In the genomic region with DNA sequence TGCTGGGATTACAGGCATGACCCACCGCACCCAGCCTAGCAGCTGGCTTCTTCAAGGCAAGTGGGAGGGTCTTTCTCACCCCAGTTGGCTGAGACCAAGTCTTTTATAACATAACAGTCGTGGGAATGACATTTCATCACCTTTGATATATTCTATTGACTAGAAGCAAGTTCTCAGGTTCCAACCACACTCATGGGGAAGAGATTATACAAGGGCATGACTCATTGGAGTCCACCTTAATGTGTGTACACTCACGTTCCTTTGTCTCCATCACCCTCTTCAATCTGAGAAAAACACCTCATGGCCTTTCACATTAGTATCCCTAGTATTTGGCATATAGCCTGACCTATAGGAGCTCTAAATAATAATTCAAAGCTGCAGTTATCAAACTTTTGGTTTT, we compare ENCODE assay signal across 1 cellular context.
TF ChIP-seq lines count a peak whose summit lies in the region.

No MANE protein-coding gene starts in this region.

TF ChIP-seq in WTC11, 78 proteins besides CTCF, POLR2A, EP300 and RAD21 (continued from another document):
- TF ChIP-seq, protein P1, sequence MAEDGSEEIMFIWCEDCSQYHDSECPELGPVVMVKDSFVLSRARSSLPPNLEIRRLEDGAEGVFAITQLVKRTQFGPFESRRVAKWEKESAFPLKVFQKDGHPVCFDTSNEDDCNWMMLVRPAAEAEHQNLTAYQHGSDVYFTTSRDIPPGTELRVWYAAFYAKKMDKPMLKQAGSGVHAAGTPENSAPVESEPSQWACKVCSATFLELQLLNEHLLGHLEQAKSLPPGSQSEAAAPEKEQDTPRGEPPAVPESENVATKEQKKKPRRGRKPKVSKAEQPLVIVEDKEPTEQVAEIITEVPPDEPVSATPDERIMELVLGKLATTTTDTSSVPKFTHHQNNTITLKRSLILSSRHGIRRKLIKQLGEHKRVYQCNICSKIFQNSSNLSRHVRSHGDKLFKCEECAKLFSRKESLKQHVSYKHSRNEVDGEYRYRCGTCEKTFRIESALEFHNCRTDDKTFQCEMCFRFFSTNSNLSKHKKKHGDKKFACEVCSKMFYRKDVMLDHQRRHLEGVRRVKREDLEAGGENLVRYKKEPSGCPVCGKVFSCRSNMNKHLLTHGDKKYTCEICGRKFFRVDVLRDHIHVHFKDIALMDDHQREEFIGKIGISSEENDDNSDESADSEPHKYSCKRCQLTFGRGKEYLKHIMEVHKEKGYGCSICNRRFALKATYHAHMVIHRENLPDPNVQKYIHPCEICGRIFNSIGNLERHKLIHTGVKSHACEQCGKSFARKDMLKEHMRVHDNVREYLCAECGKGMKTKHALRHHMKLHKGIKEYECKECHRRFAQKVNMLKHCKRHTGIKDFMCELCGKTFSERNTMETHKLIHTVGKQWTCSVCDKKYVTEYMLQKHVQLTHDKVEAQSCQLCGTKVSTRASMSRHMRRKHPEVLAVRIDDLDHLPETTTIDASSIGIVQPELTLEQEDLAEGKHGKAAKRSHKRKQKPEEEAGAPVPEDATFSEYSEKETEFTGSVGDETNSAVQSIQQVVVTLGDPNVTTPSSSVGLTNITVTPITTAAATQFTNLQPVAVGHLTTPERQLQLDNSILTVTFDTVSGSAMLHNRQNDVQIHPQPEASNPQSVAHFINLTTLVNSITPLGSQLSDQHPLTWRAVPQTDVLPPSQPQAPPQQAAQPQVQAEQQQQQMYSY (CRISPR knock-in tag; IDR thresholded peaks at IDR 0.05): no peak
